Comparison of ENCODE assay signal across 3 cellular contexts in the genomic region with DNA sequence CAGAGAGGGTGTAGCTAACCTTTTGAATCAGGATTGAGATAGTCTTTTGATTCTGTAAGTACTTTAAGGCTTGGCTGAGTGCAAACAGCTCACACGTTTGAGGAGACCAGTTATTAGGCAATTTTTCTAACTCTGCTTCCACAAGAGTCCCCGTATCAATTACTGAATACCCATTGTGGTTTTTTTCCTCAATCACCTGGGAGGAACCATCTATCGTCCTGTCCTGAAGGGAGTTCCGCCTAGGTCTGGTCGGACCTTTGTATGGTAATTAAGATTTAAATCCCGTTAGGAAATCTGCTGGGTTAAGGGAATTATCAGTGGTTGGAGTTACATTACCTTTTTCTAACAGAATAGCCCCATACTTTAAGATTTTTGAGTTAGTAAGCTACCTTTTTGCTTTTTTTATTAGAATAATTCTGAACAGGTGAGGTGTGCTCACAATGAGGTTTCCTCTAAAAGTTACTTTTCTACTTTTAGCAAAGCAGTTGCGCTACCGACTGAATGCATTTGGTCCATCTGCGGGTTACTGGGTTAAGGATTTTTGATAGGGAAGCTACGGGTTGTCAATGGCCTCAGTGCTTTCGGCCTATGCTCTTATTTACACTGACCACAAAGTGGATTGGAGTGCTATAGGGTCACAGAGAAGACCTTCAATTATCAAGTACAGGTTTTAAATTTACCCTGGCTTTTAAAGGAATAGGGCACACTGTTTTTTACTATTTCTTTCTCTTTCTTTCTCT. TPM values are rescaled to one million over a fixed set of nuclear protein-coding genes. Genes with fewer than 3 reads are reported as not detected.
"Had no signal": no experiment of that assay in that cellular context is flagged by ENCODE, and none has a peak within 500 bp of the region (broad histone marks: within the 10 kb centered on the region; RNA-seq: fewer than 3 reads in every experiment).

No MANE protein-coding gene starts in this region.

RNA-seq across cellular contexts. Expression of a gene that starts 1.7 kb away (rescaled TPM):
- total RNA-seq: LHCN-M2, MCF 10A, NCI-H460 had no signal
